ENCODE assay signal across 10 cellular contexts in genomic region chr14:61528591-61529021, GRCh38.
A peak's percentile ranks its signal among the peaks of the same experiment; 100 is the strongest.
DNase-seq lines count a peak whose midpoint lies in the region; ATAC-seq and TF ChIP-seq lines count a peak whose summit lies in the region.
"Had no signal": no experiment of that assay in that cellular context is flagged by ENCODE, and none has a peak within 500 bp of the region (broad histone marks: within the 10 kb centered on the region; RNA-seq: fewer than 3 reads in every experiment).

No MANE protein-coding gene starts in this region.

- no peaks in the 10 kb centered on the region for H3K27me3 ChIP-seq in ACC112 (ENCODE audit: insufficient read depth, low read length)
- H3K27me3 ChIP-seq in GM23248 (replicated peaks; ENCODE audit: insufficient read depth): no peaks in the 10 kb centered on the region

- H3K9me3 Mint-ChIP-seq in activated T-helper 2 cell treated with anti-CD3 and anti-CD28 coated beads, Interferon-gamma antibody, Interleukin-2, Interleukin-4, amounts not matched to agents 10 μg/mL and 5 μg/mL and 100 μg/mL, durations not matched to agents 14 hours and 24 hours and 36 hours: peaks cover 6% of the 10 kb centered on the region
- H3K9me3 Mint-ChIP-seq: nephron progenitor cell had no signal

- H3K36me3 ChIP-seq in ACC112 (ENCODE audit: insufficient read depth, low read length): no peaks in the 10 kb centered on the region
- H3K36me3 ChIP-seq in GM23248 (ENCODE audit: low read depth): no peaks in the 10 kb centered on the region

- 34 to 38% methylated on average over 9 of the region's 9 CpGs for WGBS in GM23248 (ENCODE audit: low coverage in 1 of 2, low lambda C conversion rate in 2 of 2, missing lambda C conversion rate in 2 of 2), 2 experiments

- H3K27ac ChIP-seq in ACC112 (ENCODE audit: low read depth, low read length) (peak overlapping the region; percentile 98), GM23248 (peak overlapping the region; percentile 65)

- intact Hi-C loops in activated T-helper 2 cell treated with anti-CD3 and anti-CD28 coated beads, Interferon-gamma antibody, Interleukin-2, Interleukin-4, amounts not matched to agents 10 μg/mL and 5 μg/mL and 100 μg/mL, durations not matched to agents 14 hours and 24 hours and 36 hours (cut with micrococcal nuclease): loop anchor here (1.0 to 5.0 kb wide), 3 partner anchors 34 to 55 kb away; no protein-coding TSS in a partner anchor

- H3F3A ChIP-seq in GM23248 (ENCODE audit: insufficient read depth): peaks cover 58% of the 10 kb centered on the region

- H4K20me1 ChIP-seq in GM23248 (ENCODE audit: insufficient read depth): no peaks in the 10 kb centered on the region

- H3K4me1 Mint-ChIP-seq in activated T-helper 2 cell treated with anti-CD3 and anti-CD28 coated beads, Interferon-gamma antibody, Interleukin-2, Interleukin-4, amounts not matched to agents 10 μg/mL and 5 μg/mL and 100 μg/mL, durations not matched to agents 14 hours and 24 hours and 36 hours (ENCODE audit: low read depth): peaks cover 80% of the 10 kb centered on the region

- H3K4me3 ChIP-seq in ACC112 (ENCODE audit: low read depth, low read length) (no peak overlapping the region), GM23248 (no peak overlapping the region)

- H3K9ac ChIP-seq in GM23248: peak overlapping the region; percentile 34; the same call in 1 of the 2 replicates

- H3K9me3 ChIP-seq in GM23248 (ENCODE audit: low read depth): no peaks in the 10 kb centered on the region

- H3K9me2 ChIP-seq in GM23248 (ENCODE audit: insufficient read depth): no peaks in the 10 kb centered on the region

- H3K79me2 ChIP-seq in ACC112 (ENCODE audit: control insufficient read depth, insufficient read depth, low read length, unreplicated experiment) (peaks cover 8% of the 10 kb centered on the region), GM23248 (ENCODE audit: insufficient read depth) (peaks cover 8% of the 10 kb centered on the region; the same call in 1 of the 2 replicates)

- no peak overlapping the region for H2AFZ ChIP-seq in ACC112 (ENCODE audit: low read length, unreplicated experiment)
- H2AFZ ChIP-seq in GM23248: no peak overlapping the region

- TF ChIP-seq POLR2A in GM18505 (IDR thresholded peaks at IDR 0.05; ENCODE audit: borderline replicate concordance, extremely low read depth, insufficient read depth, insufficient read length): no peak

- no peaks in the 10 kb centered on the region for H3K27me3 Mint-ChIP-seq in activated T-helper 2 cell treated with anti-CD3 and anti-CD28 coated beads, Interferon-gamma antibody, Interleukin-2, Interleukin-4, amounts not matched to agents 10 μg/mL and 5 μg/mL and 100 μg/mL, durations not matched to agents 14 hours and 24 hours and 36 hours (ENCODE audit: low read depth)

- peak; percentile 93 for DNase-seq in GM23248
- DNase-seq in activated T-helper 2 cell treated with anti-CD3 and anti-CD28 coated beads, Interferon-gamma antibody, Interleukin-2, Interleukin-4, amounts not matched to agents 10 μg/mL and 5 μg/mL and 100 μg/mL, durations not matched to agents 14 hours and 24 hours and 36 hours (ENCODE audit: low spot score): no peak
- peak; percentile 75 for DNase-seq in islet precursor cell
- DNase-seq: erythroblast, nephron progenitor cell had no signal

- peaks cover 63% of the 10 kb centered on the region for H3K36me3 Mint-ChIP-seq in activated T-helper 2 cell treated with anti-CD3 and anti-CD28 coated beads, Interferon-gamma antibody, Interleukin-2, Interleukin-4, amounts not matched to agents 10 μg/mL and 5 μg/mL and 100 μg/mL, durations not matched to agents 14 hours and 24 hours and 36 hours (ENCODE audit: low read depth)

- H3K4me1 ChIP-seq in ACC112 (ENCODE audit: control insufficient read depth, insufficient read depth, low read length, unreplicated experiment) (peaks cover 87% of the 10 kb centered on the region), GM23248 (ENCODE audit: insufficient read depth) (peaks cover 76% of the 10 kb centered on the region)

- peak overlapping the region; percentile 38 for H3K4me2 ChIP-seq in GM23248 (ENCODE audit: unreplicated experiment)

- in situ Hi-C loops in GM23248 (cut with MboI): no loop called here

- H3K4me3 Mint-ChIP-seq in activated T-helper 2 cell treated with anti-CD3 and anti-CD28 coated beads, Interferon-gamma antibody, Interleukin-2, Interleukin-4, amounts not matched to agents 10 μg/mL and 5 μg/mL and 100 μg/mL, durations not matched to agents 14 hours and 24 hours and 36 hours (ENCODE audit: low read depth): no peak overlapping the region
- H3K4me3 Mint-ChIP-seq: nephron progenitor cell had no signal

- peak overlapping the region; percentile 88 for H3K27ac Mint-ChIP-seq in activated T-helper 2 cell treated with anti-CD3 and anti-CD28 coated beads, Interferon-gamma antibody, Interleukin-2, Interleukin-4, amounts not matched to agents 10 μg/mL and 5 μg/mL and 100 μg/mL, durations not matched to agents 14 hours and 24 hours and 36 hours
- H3K27ac Mint-ChIP-seq: nephron progenitor cell had no signal

- ATAC-seq in GM18505 (IDR thresholded peaks at IDR 0.05; ENCODE audit: unreplicated experiment) (no peak), HG02798 (IDR thresholded peaks at IDR 0.05; ENCODE audit: poor library complexity, unreplicated experiment) (no peak), HG02571 (IDR thresholded peaks at IDR 0.05; ENCODE audit: unreplicated experiment) (no peak), HG03378 (IDR thresholded peaks at IDR 0.05; ENCODE audit: unreplicated experiment) (no peak)
